8 cellular contexts compared by ENCODE assay signal in genomic region chr2:130728007-130728454, GRCh38. TPM values are rescaled to one million over a fixed set of nuclear protein-coding genes. Genes with fewer than 3 reads are reported as not detected.
A peak's percentile ranks its signal among the peaks of the same experiment; 100 is the strongest.
DNase-seq lines count a peak whose midpoint lies in the region; ATAC-seq, FAIRE-seq and TF ChIP-seq lines count a peak whose summit lies in the region.

No MANE protein-coding gene starts in this region.

- H3F3A ChIP-seq in neural progenitor cell (ENCODE audit: low read depth), result peaks cover 14% of the 10 kb centered on the region

- H3K79me2 ChIP-seq in neural progenitor cell (ENCODE audit: low read depth), result no peaks in the 10 kb centered on the region

- DNase-seq in GM12864 (ENCODE audit: low read depth) (no peak), endodermal cell (no peak), neural progenitor cell (ENCODE audit: low spot score) (no peak), H54 (ENCODE audit: insufficient read length, low spot score) (no peak), NCI-H774 (lab: John Stamatoyannopoulos, UW) (no peak)
- DNase-seq in T-helper 2 cell treated with Interferon-gamma antibody and Interleukin-4, amounts not matched to agents 5 μg/mL and 100 μg/mL, for 36 hours (ENCODE audit: low spot score), result peak; percentile 49

- H3K4me2 ChIP-seq in neural progenitor cell, result peak overlapping the region; percentile 81

- H3K36me3 ChIP-seq in endodermal cell (ENCODE audit: control insufficient read depth, insufficient read depth, low read length), result no peaks in the 10 kb centered on the region
- H3K36me3 ChIP-seq in neural progenitor cell, result no peaks in the 10 kb centered on the region

- H3K9me3 ChIP-seq in endodermal cell (ENCODE audit: control insufficient read depth, low read length) (no peaks in the 10 kb centered on the region), neural progenitor cell (ENCODE audit: low read depth) (no peaks in the 10 kb centered on the region)

- ATAC-seq in HG02938 (IDR thresholded peaks at IDR 0.05; ENCODE audit: unreplicated experiment), result peak; percentile 24
- no peak for ATAC-seq in GM19324 (IDR thresholded peaks at IDR 0.05; ENCODE audit: low FRiP score, unreplicated experiment)

- peak overlapping the region; percentile 75 for H3K4me3 Mint-ChIP-seq in T-helper 2 cell treated with Interferon-gamma antibody and Interleukin-4, amounts not matched to agents 5 μg/mL and 100 μg/mL, for 36 hours
- H3K4me3 Mint-ChIP-seq in endodermal cell (peak overlapping the region; percentile 67), neural progenitor cell (peak overlapping the region; percentile 86)

- no peaks in the 10 kb centered on the region for H4K20me1 ChIP-seq in neural progenitor cell (ENCODE audit: low read depth)

- no peak for TF ChIP-seq POLR2A in H54 (IDR thresholded peaks at IDR 0.05; ENCODE audit: low read depth, low read length)

- TF ChIP-seq CTCF in GM12864 (IDR thresholded peaks at IDR 0.05; ENCODE audit: low read depth, low read length, missing control alignments), result no peak
- TF ChIP-seq CTCF in endodermal cell (conservative IDR thresholded peaks at IDR 0.05), result no peak
- TF ChIP-seq CTCF in neural progenitor cell (IDR thresholded peaks at IDR 0.05), result no peak

- H3K27ac ChIP-seq in endodermal cell (ENCODE audit: low read depth, low read length), result no peak overlapping the region
- no peak overlapping the region for H3K27ac ChIP-seq in neural progenitor cell

- H3K9me3 Mint-ChIP-seq in T-helper 2 cell treated with Interferon-gamma antibody and Interleukin-4, amounts not matched to agents 5 μg/mL and 100 μg/mL, for 36 hours, result no peaks in the 10 kb centered on the region
- no peaks in the 10 kb centered on the region for H3K9me3 Mint-ChIP-seq in endodermal cell
- H3K9me3 Mint-ChIP-seq in neural progenitor cell, result no peaks in the 10 kb centered on the region

- H2AFZ ChIP-seq in neural progenitor cell (replicated peaks), result peak overlapping the region; percentile 77

- H3K36me3 Mint-ChIP-seq in T-helper 2 cell treated with Interferon-gamma antibody and Interleukin-4, amounts not matched to agents 5 μg/mL and 100 μg/mL, for 36 hours (ENCODE audit: low read depth), result no peaks in the 10 kb centered on the region
- H3K36me3 Mint-ChIP-seq in endodermal cell (ENCODE audit: low read depth) (no peaks in the 10 kb centered on the region), neural progenitor cell (no peaks in the 10 kb centered on the region)

- H3K4me3 ChIP-seq in GM12864 (ENCODE audit: low read depth, low read length) (0 out of 2 replicates have a peak overlapping the region, but pooled peaks have one; percentile 5), endodermal cell (ENCODE audit: low read length) (peak overlapping the region; percentile 75), neural progenitor cell (peak overlapping the region; percentile 57)

- 19 to 43% methylated on average over 6 to 12 of the region's 12 CpGs for WGBS in endodermal cell (ENCODE audit: insufficient coverage in 1 of 2, insufficient read length in 1 of 2), 2 experiments

- H3K9ac ChIP-seq in endodermal cell (ENCODE audit: extremely low read depth, low read length, poor library complexity, severe bottlenecking) (no peak overlapping the region), neural progenitor cell (no peak overlapping the region)

- peak overlapping the region; percentile 71 for H3K27ac Mint-ChIP-seq in T-helper 2 cell treated with Interferon-gamma antibody and Interleukin-4, amounts not matched to agents 5 μg/mL and 100 μg/mL, for 36 hours
- H3K27ac Mint-ChIP-seq in endodermal cell, result no peak overlapping the region
- no peak overlapping the region for H3K27ac Mint-ChIP-seq in neural progenitor cell

- peaks cover 3% of the 10 kb centered on the region for H3K4me1 Mint-ChIP-seq in T-helper 2 cell treated with Interferon-gamma antibody and Interleukin-4, amounts not matched to agents 5 μg/mL and 100 μg/mL, for 36 hours (ENCODE audit: low read depth)
- H3K4me1 Mint-ChIP-seq in endodermal cell (peaks cover 11% of the 10 kb centered on the region), neural progenitor cell (peaks cover 5% of the 10 kb centered on the region)

- H3K27me3 Mint-ChIP-seq in T-helper 2 cell treated with Interferon-gamma antibody and Interleukin-4, amounts not matched to agents 5 μg/mL and 100 μg/mL, for 36 hours (ENCODE audit: low read depth), result peaks cover 8% of the 10 kb centered on the region
- H3K27me3 Mint-ChIP-seq in endodermal cell (ENCODE audit: insufficient read depth), result peaks cover 20% of the 10 kb centered on the region
- peaks cover 4% of the 10 kb centered on the region for H3K27me3 Mint-ChIP-seq in neural progenitor cell (ENCODE audit: insufficient read depth, low read depth)

- no peaks in the 10 kb centered on the region for H3K4me1 ChIP-seq in endodermal cell (ENCODE audit: control insufficient read depth, insufficient read depth, low read length)
- H3K4me1 ChIP-seq in neural progenitor cell, result peaks cover 2% of the 10 kb centered on the region

- H3K27me3 ChIP-seq in endodermal cell (ENCODE audit: control insufficient read depth, insufficient read depth, low read length, poor library complexity, severe bottlenecking), result peaks cover 8% of the 10 kb centered on the region
- peaks cover 44% of the 10 kb centered on the region for H3K27me3 ChIP-seq in neural progenitor cell

- no peak for FAIRE-seq in H54 (lab: Jason Lieb, UNC)

RNA-seq across cellular contexts. Expression of gene GPR148, which starts 0.8 kb away (rescaled TPM):
- total RNA-seq in endodermal cell (not detected), neural progenitor cell (ENCODE audit: low replicate concordance) (not detected in 2 replicates)
- polyA plus RNA-seq in endodermal cell (2013, experiment 1 of 2), result not detected
- polyA plus RNA-seq in endodermal cell (2013, experiment 2 of 2), result not detected

RNA-seq across cellular contexts. Expression of gene AMER3, which starts 27.3 kb away (rescaled TPM):
- 1 to 10 TPM in 1 of 2 donors, under 1 TPM in 1; 0.91 to 2.3 TPM for total RNA-seq in endodermal cell
- 0.57 TPM for polyA plus RNA-seq in endodermal cell (2013, experiment 1 of 2)
- polyA plus RNA-seq in endodermal cell (2013, experiment 2 of 2), result 0.41 TPM
- total RNA-seq in neural progenitor cell (ENCODE audit: low replicate concordance), result not detected in 2 replicates

Comparison
In these comparisons a context has a peak if more than half of its experiments do, and no peak if none do; other contexts are left out.
1. H3K4me3 ChIP-seq: peak in every context shown above with its lines; median percentile 75 in endodermal cell; 57 in neural progenitor cell; 5 in GM12864.